In genomic region chr9:130794423-130794822, GRCh38 we compare ENCODE assay signal across 1 cellular context.
TF ChIP-seq lines count a peak whose summit lies in the region.

No MANE protein-coding gene starts in this region.

TF ChIP-seq in IMR-90, 13 proteins besides CTCF, POLR2A, EP300 and RAD21:
- 0 out of 2 replicates have a peak, but pooled peaks have one; percentile 4 for TF ChIP-seq FOS (IDR thresholded peaks at IDR 0.05; ENCODE audit: low read depth, low read length)
- TF ChIP-seq CEBPB (IDR thresholded peaks at IDR 0.05; ENCODE audit: low read depth, low read length), result peak; percentile 88
